ENCODE assay signal across 8 cellular contexts in the genomic region with DNA sequence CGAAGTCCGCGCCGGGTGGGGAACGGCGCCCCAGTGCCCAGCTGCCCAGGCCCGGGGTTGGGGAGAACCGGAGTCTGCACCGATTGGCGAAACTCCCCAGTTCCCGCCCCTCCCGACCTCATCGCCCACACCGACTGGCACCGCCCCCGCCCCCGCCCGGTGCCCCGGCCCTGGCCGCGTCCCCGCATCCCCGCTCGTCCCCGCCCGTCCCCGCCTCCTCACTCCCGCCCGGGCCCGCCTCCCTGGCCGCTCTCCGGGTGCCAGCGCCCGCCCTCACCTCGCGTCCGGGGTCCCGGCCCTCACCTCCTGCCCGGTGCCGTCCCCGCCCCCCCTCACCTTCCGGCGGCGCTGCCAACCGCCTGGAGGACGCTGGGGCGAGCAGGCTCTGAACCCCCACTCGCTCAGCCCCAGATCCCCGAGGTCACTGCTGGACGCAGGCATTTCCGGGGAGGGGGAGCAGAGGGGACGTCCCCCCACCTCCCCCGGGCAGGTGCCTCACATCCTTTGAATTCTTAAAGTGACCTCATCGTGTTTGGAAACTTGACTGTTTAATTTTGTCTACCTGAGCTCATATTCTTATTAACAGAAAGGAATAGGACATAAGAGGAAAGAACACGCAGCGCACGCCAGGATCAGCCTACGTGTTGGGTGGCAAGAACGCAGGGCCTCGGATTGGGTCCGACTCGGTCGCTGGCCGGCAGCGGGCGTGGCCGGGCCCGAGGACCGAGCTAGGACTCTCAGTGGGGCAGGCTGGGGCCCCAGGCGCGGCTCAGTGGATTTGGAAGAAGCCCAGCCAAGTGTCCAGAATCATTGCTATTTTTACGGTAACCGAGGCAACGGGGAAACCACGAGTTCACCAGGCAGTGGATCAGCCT. TPM values are rescaled to one million over a fixed set of nuclear protein-coding genes. Genes with fewer than 3 reads are reported as not detected.
DNase-seq lines count a peak whose midpoint lies in the region; ATAC-seq and TF ChIP-seq lines count a peak whose summit lies in the region.

A gene with protein sequence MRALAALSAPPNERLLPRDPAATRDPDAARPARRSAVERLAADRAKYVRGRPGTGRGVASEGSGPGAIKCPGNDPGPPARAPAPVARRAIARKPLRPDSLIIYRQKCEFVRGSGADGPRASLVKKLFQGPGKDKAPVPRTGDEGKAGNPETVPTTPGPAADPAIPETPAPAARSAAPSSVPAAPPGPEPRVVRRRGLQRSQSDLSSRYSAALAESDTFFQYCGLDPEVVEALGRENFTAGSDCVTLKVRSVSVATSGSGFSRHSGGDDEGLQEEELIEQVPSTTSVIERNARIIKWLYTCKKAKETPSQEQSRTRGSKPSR (minus strand): TSS at position 35 of the 875 bp plus-strand sequence. CDS start 120 bp downstream, outside the sequence.

- H3K4me3 ChIP-seq in mammary epithelial cell (replicated peaks in 1 of 3; ENCODE audit: insufficient read depth in 1 of 3, low read depth in 2 of 3, low read length in 3 of 3), result peak within 1 kb of the TSS; percentile 84 to 94 (median 87)
- H3K4me3 ChIP-seq in MM.1S (ENCODE audit: low read length), result no peak within 1 kb of the TSS

- CTCF ChIA-PET in mammary epithelial cell (lab: Charles Lee; ENCODE audit: low non-redundant PET), result interaction anchor here (0.5 to 1.0 kb wide), 2 partner anchors 93 to 95 kb away, joined by 3 to 6 read pairs; no protein-coding TSS in a partner anchor

- H3F3A ChIP-seq in MM.1S (ENCODE audit: insufficient read depth, low read length), result no peaks in the 10 kb centered on the region

- peak; percentile 26 for DNase-seq in T-helper 9 cell
- DNase-seq in mammary epithelial cell, result peak; percentile 82
- DNase-seq in kidney glomerular epithelial cell (lab: John Stamatoyannopoulos, UW), result peak; percentile 89
- DNase-seq in stimulated activated CD4-positive, alpha-beta T cell treated with anti-CD3 and anti-CD28 coated beads, Interleukin-2, amount 100 ng/mL, for 24 hours, result peak; percentile 44 to 59
- DNase-seq in MM.1S, result no peak

- H3K4me2 ChIP-seq in mammary epithelial cell (ENCODE audit: insufficient read depth, low read depth, low read length) (peak within 1 kb of the TSS; percentile 95), MM.1S (ENCODE audit: low read depth, low read length) (no peak within 1 kb of the TSS)

- H3K9me3 ChIP-seq in mammary epithelial cell (replicated peaks; ENCODE audit: insufficient read depth, low read length), result no peaks in the 10 kb centered on the region
- no peaks in the 10 kb centered on the region for H3K9me3 ChIP-seq in MM.1S (replicated peaks; ENCODE audit: insufficient read depth, low read length)

- H3K27me3 ChIP-seq in mammary epithelial cell (ENCODE audit: insufficient read depth, low read length), result no peaks in the 10 kb centered on the region
- no peaks in the 10 kb centered on the region for H3K27me3 ChIP-seq in MM.1S (replicated peaks; ENCODE audit: insufficient read depth, low read length)

- ATAC-seq in GM19397 (IDR thresholded peaks at IDR 0.05; ENCODE audit: unreplicated experiment), result peak; percentile 43
- ATAC-seq in HG02678 (IDR thresholded peaks at IDR 0.05; ENCODE audit: unreplicated experiment), result no peak
- ATAC-seq in HG02571 (IDR thresholded peaks at IDR 0.05; ENCODE audit: unreplicated experiment), result no peak

- H4K20me1 ChIP-seq in mammary epithelial cell (ENCODE audit: insufficient read depth, low read length) (no peaks in the 10 kb centered on the region), MM.1S (ENCODE audit: insufficient read depth, low read length) (no peaks in the 10 kb centered on the region)

- H3K4me1 ChIP-seq in mammary epithelial cell (ENCODE audit: insufficient read depth, low read length) (peaks cover 39% of the 10 kb centered on the region), MM.1S (ENCODE audit: low read length) (no peaks in the 10 kb centered on the region)

- H3K27ac ChIP-seq in mammary epithelial cell (ENCODE audit: insufficient read depth, low read depth, low read length) (peak within 1 kb of the TSS; percentile 91), MM.1S (ENCODE audit: low read length) (no peak within 1 kb of the TSS)

- no peak for TF ChIP-seq CTCF in mammary epithelial cell (conservative IDR thresholded peaks at IDR 0.05 in 1 of 2, IDR thresholded peaks at IDR 0.05 in 1 of 2; ENCODE audit: extremely low read depth in 1 of 2, insufficient read depth in 1 of 2, low read depth in 1 of 2, low read length in 2 of 2)
- TF ChIP-seq CTCF in MM.1S (IDR thresholded peaks at IDR 0.05; ENCODE audit: low read length), result no peak

- WGBS in mammary epithelial cell (ENCODE audit: low coverage, missing lambda C conversion rate), result under 1% methylated on average over 19 of the region's 75 CpGs

- H3K79me2 ChIP-seq in mammary epithelial cell (ENCODE audit: insufficient read depth, low read length) (peaks cover 46% of the 10 kb centered on the region), MM.1S (ENCODE audit: low read length) (no peaks in the 10 kb centered on the region)

- intact Hi-C loops in mammary epithelial cell (cut with micrococcal nuclease), result loop anchor here (1.0 to 2.0 kb wide), 4 partner anchors 8 to 96 kb away; no protein-coding TSS in a partner anchor

- in situ Hi-C loops in mammary epithelial cell (cut with MboI; ENCODE audit: low sequenced_read_pairs in 2 of 2), result no loop called here

- H2AFZ ChIP-seq in mammary epithelial cell (ENCODE audit: low read depth, low read length) (peak within 1 kb of the TSS; percentile 88), MM.1S (ENCODE audit: low read length) (no peak within 1 kb of the TSS)

- peak within 1 kb of the TSS; percentile 88 for H3K9ac ChIP-seq in mammary epithelial cell (ENCODE audit: insufficient read depth, low read length)
- H3K9ac ChIP-seq in MM.1S (ENCODE audit: low read length), result no peak within 1 kb of the TSS

- no TSS peak for BruUV-seq in mammary epithelial cell (replicated peaks; lab: Mats Ljungman, UMichigan)

- H3K36me3 ChIP-seq in mammary epithelial cell (ENCODE audit: insufficient read depth, low read length) (peaks cover 10% of the 10 kb centered on the region), MM.1S (replicated peaks; ENCODE audit: insufficient read depth, low read length) (no peaks in the 10 kb centered on the region)

- dilution Hi-C loops in mammary epithelial cell (cut with HindIII; ENCODE audit: low sequenced_read_pairs), result no loop called here

- H3K9me2 ChIP-seq in MM.1S (replicated peaks; ENCODE audit: insufficient read depth, low read length), result no peaks in the 10 kb centered on the region

RNA-seq across cellular contexts. Expression of the gene that starts here (rescaled TPM):
- total RNA-seq in mammary epithelial cell, result 10 to 100 TPM; 37.3 to 46.9 TPM
- polyA plus RNA-seq in mammary epithelial cell, result 18.5 TPM
- 31.2 TPM for polyA minus RNA-seq in mammary epithelial cell
